ENCODE assay signal across 13 cellular contexts in genomic region chr1:115185351-115185750, GRCh38.
DNase-seq lines count a peak whose midpoint lies in the region; ATAC-seq and TF ChIP-seq lines count a peak whose summit lies in the region.
"Had no signal": no experiment of that assay in that cellular context is flagged by ENCODE, and none has a peak within 500 bp of the region (broad histone marks: within the 10 kb centered on the region; RNA-seq: fewer than 3 reads in every experiment).

No MANE protein-coding gene starts in this region.

- H3K27me3 ChIP-seq in ACC112 (ENCODE audit: insufficient read depth, low read length) (no peaks in the 10 kb centered on the region), HCT116 (ENCODE audit: insufficient read depth, low read length) (peaks cover 7% of the 10 kb centered on the region; the same call in 1 of the 2 replicates), mammary epithelial cell (ENCODE audit: insufficient read depth, low read length) (no peaks in the 10 kb centered on the region), psoas muscle (ENCODE audit: insufficient read depth in 3 of 3, low read length in 2 of 3) (no peaks in the 10 kb centered on the region), dorsolateral prefrontal cortex (peaks cover 0 to 3% (median 0%) of the 10 kb centered on the region in 45 donors)

- no peak for TF ChIP-seq POLR2A in HCT116 (IDR thresholded peaks at IDR 0.05; ENCODE audit: borderline replicate concordance, extremely low read depth, insufficient read depth, insufficient read length)

- H3K4me3 ChIP-seq in ACC112 (ENCODE audit: low read depth, low read length) (no peak overlapping the region), HCT116 (replicated peaks in 1 of 2; ENCODE audit: low read depth in 1 of 2, low read length in 2 of 2) (no peak overlapping the region), mammary epithelial cell (replicated peaks in 1 of 3; ENCODE audit: insufficient read depth in 1 of 3, low read depth in 2 of 3, low read length in 3 of 3) (no peak overlapping the region), psoas muscle (peak overlapping the region; percentile 57), dorsolateral prefrontal cortex (no peak overlapping the region)
- H3K4me3 ChIP-seq: GM23338 had no signal

- no peak for TF ChIP-seq CTCF in HCT116 (IDR thresholded peaks at IDR 0.05 in 2 of 3, conservative IDR thresholded peaks at IDR 0.05 in 1 of 3; ENCODE audit: borderline replicate concordance in 1 of 3, insufficient read depth in 1 of 3, low read depth in 2 of 3, low read length in 2 of 3)
- TF ChIP-seq CTCF in mammary epithelial cell (conservative IDR thresholded peaks at IDR 0.05 in 1 of 2, IDR thresholded peaks at IDR 0.05 in 1 of 2; ENCODE audit: extremely low read depth in 1 of 2, insufficient read depth in 1 of 2, low read depth in 1 of 2, low read length in 2 of 2): no peak
- TF ChIP-seq CTCF in psoas muscle (IDR thresholded peaks at IDR 0.05): no peak
- no peak for TF ChIP-seq CTCF in dorsolateral prefrontal cortex (IDR thresholded peaks at IDR 0.05 in 54 of 56, conservative IDR thresholded peaks at IDR 0.05 in 2 of 56; ENCODE audit: low read depth in 1 of 56, partially characterized antibody in 56 of 56)

- H2AFZ ChIP-seq in ACC112 (ENCODE audit: low read length, unreplicated experiment) (no peak overlapping the region), HCT116 (ENCODE audit: low read depth, low read length, poor library complexity, severe bottlenecking) (no peak overlapping the region), mammary epithelial cell (ENCODE audit: low read depth, low read length) (peak overlapping the region; percentile 35)
- H2AFZ ChIP-seq: GM23338 had no signal

- no peak for DNase-seq in HCT116 (ENCODE audit: low read depth, low spot score)
- no peak for DNase-seq in mammary epithelial cell
- no peak for DNase-seq in psoas muscle
- no peak for DNase-seq in head of caudate nucleus
- DNase-seq in dorsolateral prefrontal cortex: no peak
- DNase-seq: activated naive CD8-positive, alpha-beta T cell treated with anti-CD3 and anti-CD28 coated beads, Interleukin-2, amount 50 U/mL, for 24 hours; caudate nucleus; NCI-H1436 treated with DMSO at 0.1 percent for 48 hours; NCI-H526 treated with DMSO at 0.1 percent for 48 hours had no signal

- no peak overlapping the region for H3K9ac ChIP-seq in HCT116 (ENCODE audit: low read length)
- no peak overlapping the region for H3K9ac ChIP-seq in mammary epithelial cell (ENCODE audit: insufficient read depth, low read length)

- dilution Hi-C loops in mammary epithelial cell (cut with HindIII; ENCODE audit: low sequenced_read_pairs): no loop called here

- BruUV-seq in HCT116 (replicated peaks; lab: Mats Ljungman, UMichigan): no TSS peak
- BruUV-seq in mammary epithelial cell (replicated peaks; lab: Mats Ljungman, UMichigan): no TSS peak

- ATAC-seq in HCT116 (no peak), psoas muscle (peak in 3 of 4 donors; percentile 0 to 24 (median 20)), HG03097 (IDR thresholded peaks at IDR 0.05; ENCODE audit: low FRiP score, unreplicated experiment) (no peak)
- ATAC-seq: GM23338, WTC11 had no signal

- POLR2A ChIA-PET in HCT116 (lab: Charles Lee): no interaction called here

- H3K36me3 ChIP-seq in ACC112 (ENCODE audit: insufficient read depth, low read length): no peaks in the 10 kb centered on the region
- no peaks in the 10 kb centered on the region for H3K36me3 ChIP-seq in HCT116 (ENCODE audit: control insufficient read depth in 1 of 2, insufficient read depth in 2 of 2, low read length in 2 of 2)
- H3K36me3 ChIP-seq in mammary epithelial cell (ENCODE audit: insufficient read depth, low read length): no peaks in the 10 kb centered on the region
- no peaks in the 10 kb centered on the region for H3K36me3 ChIP-seq in psoas muscle (ENCODE audit: insufficient read depth in 1 of 2, low read depth in 1 of 2)

- H4K20me1 ChIP-seq in HCT116 (ENCODE audit: insufficient read depth) (no peaks in the 10 kb centered on the region), mammary epithelial cell (ENCODE audit: insufficient read depth, low read length) (no peaks in the 10 kb centered on the region)

- RAD21 ChIA-PET in HCT116 (lab: Charles Lee; ENCODE audit: low non-redundant PET in 1 of 2, low total read pairs in 2 of 2, uncharacterized antibody in 2 of 2, unreplicated experiment in 2 of 2): no interaction called here

- no peaks in the 10 kb centered on the region for H3K9me2 ChIP-seq in HCT116 (ENCODE audit: insufficient read depth)

- H3K4me2 ChIP-seq in HCT116 (ENCODE audit: low read length): 0 out of 2 replicates have a peak overlapping the region, but pooled peaks have one; percentile 12
- peak overlapping the region; percentile 20 for H3K4me2 ChIP-seq in mammary epithelial cell (ENCODE audit: insufficient read depth, low read depth, low read length)
- H3K4me2 ChIP-seq: GM23338 had no signal

- in situ Hi-C loops in mammary epithelial cell (cut with MboI; ENCODE audit: low sequenced_read_pairs in 2 of 2): no loop called here

- intact Hi-C loops in HCT116 (cut with micrococcal nuclease) (no loop called here), mammary epithelial cell (cut with micrococcal nuclease) (no loop called here), psoas muscle (cut with DNase I) (no loop called here), head of caudate nucleus (cut with DNase I) (no loop called here), dorsolateral prefrontal cortex (cut with DNase I) (no loop called here)

- H3K4me1 ChIP-seq in ACC112 (ENCODE audit: control insufficient read depth, insufficient read depth, low read length, unreplicated experiment) (peaks cover 52% of the 10 kb centered on the region), HCT116 (ENCODE audit: control insufficient read depth in 1 of 2, insufficient read depth in 2 of 2, low read length in 2 of 2) (peaks cover 9 to 34% of the 10 kb centered on the region in 2 experiments), mammary epithelial cell (ENCODE audit: insufficient read depth, low read length) (peaks cover 18% of the 10 kb centered on the region), psoas muscle (peaks cover 40% of the 10 kb centered on the region)

- CTCF ChIA-PET in HCT116 (lab: Charles Lee) (no interaction called here), mammary epithelial cell (lab: Charles Lee; ENCODE audit: low non-redundant PET) (no interaction called here)

- H3K9me3 ChIP-seq in HCT116 (ENCODE audit: control insufficient read depth in 1 of 2, insufficient read depth in 1 of 2, low read depth in 1 of 2, low read length in 2 of 2) (no peaks in the 10 kb centered on the region), mammary epithelial cell (replicated peaks; ENCODE audit: insufficient read depth, low read length) (no peaks in the 10 kb centered on the region), psoas muscle (no peaks in the 10 kb centered on the region)

- peak overlapping the region; percentile 16; the same call in 1 of the 2 replicates for H3K27ac ChIP-seq in ACC112 (ENCODE audit: low read depth, low read length)
- H3K27ac ChIP-seq in HCT116 (ENCODE audit: low read depth, low read length): no peak overlapping the region
- H3K27ac ChIP-seq in mammary epithelial cell (ENCODE audit: insufficient read depth, low read depth, low read length): no peak overlapping the region
- peak overlapping the region; percentile 96 for H3K27ac ChIP-seq in psoas muscle
- H3K27ac ChIP-seq in dorsolateral prefrontal cortex: no peak overlapping the region

- H3K79me2 ChIP-seq in ACC112 (ENCODE audit: control insufficient read depth, insufficient read depth, low read length, unreplicated experiment): no peaks in the 10 kb centered on the region
- H3K79me2 ChIP-seq in HCT116 (ENCODE audit: insufficient read depth, low read length): no peaks in the 10 kb centered on the region
- no peaks in the 10 kb centered on the region for H3K79me2 ChIP-seq in mammary epithelial cell (ENCODE audit: insufficient read depth, low read length)

- WGBS in mammary epithelial cell (ENCODE audit: low coverage, missing lambda C conversion rate): 45% methylated on average over 4 of the region's 4 CpGs
- 25 to 57% (median 28%) methylated on average over 4 of the region's 4 CpGs for WGBS in psoas muscle, 3 donors

- no peak for TF ChIP-seq RAD21 in HCT116 (IDR thresholded peaks at IDR 0.05; ENCODE audit: low read depth)

TF ChIP-seq in HCT116, 20 proteins besides CTCF, POLR2A, EP300 and RAD21 (continues in another document):
- TF ChIP-seq FOSL1 (IDR thresholded peaks at IDR 0.05; ENCODE audit: low read depth) (no peak), YY1 (IDR thresholded peaks at IDR 0.05; ENCODE audit: extremely low read depth, insufficient replicate concordance, low read depth, low read length) (no peak), ZFX (IDR thresholded peaks at IDR 0.05) (no peak), SP1 (IDR thresholded peaks at IDR 0.05; ENCODE audit: low read depth) (no peak), EZH2 (IDR thresholded peaks at IDR 0.05) (no peak), ZBTB33 (IDR thresholded peaks at IDR 0.05; ENCODE audit: extremely low read depth, insufficient replicate concordance, low read length) (no peak), ZNF274 (IDR thresholded peaks at IDR 0.05; ENCODE audit: low read depth, low read length) (no peak), SIN3A (IDR thresholded peaks at IDR 0.05; ENCODE audit: low read depth) (no peak), POLR2AphosphoS5 (IDR thresholded peaks at IDR 0.05; ENCODE audit: low read depth, low read length) (no peak), ELF1 (IDR thresholded peaks at IDR 0.05; ENCODE audit: borderline replicate concordance, low read depth) (no peak)

Comparison
In these comparisons a context has a peak if more than half of its experiments do, and no peak if none do; other contexts are left out.
1. H3K27ac ChIP-seq: peak in ACC112 (single experiment) and psoas muscle (single experiment); none in HCT116 (single experiment), mammary epithelial cell (single experiment) and dorsolateral prefrontal cortex (0 of 59).
2. ATAC-seq: peak in psoas muscle (3 of 4); none in HCT116 (single experiment) and HG03097 (single experiment).